Comparison of ENCODE assay signal across 25 cellular contexts in the genomic region with DNA sequence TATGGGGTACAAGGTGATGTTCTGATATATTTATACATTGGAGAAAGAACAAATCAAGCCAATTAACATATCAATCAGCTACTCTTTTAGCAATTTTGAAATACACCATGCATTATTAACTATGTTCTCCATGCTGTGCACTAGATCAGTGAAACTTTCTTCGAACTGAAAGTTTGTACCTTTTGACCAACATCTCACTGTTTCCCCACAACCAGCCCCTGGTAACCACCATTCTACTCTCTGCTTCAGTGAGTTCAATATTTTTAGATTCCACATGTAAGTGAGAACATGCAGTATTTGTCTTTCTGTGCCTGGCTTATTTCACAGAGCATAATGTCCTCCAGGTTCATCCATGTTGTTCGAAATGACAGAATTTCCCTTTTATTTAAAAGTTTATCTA.
"Had no signal": no experiment of that assay in that cellular context is flagged by ENCODE, and none has a peak within 500 bp of the region (broad histone marks: within the 10 kb centered on the region; RNA-seq: fewer than 3 reads in every experiment).

No MANE protein-coding gene starts in this region.

- H3K27ac Mint-ChIP-seq: mesothelial cell of epicardium; naive thymus-derived CD4-positive, alpha-beta T cell; natural killer cell treated with Interleukin-12 subunit alpha and Interleukin-12 subunit beta and Interleukin-15 and Interleukin-18, amount 100 ng/mL, for 72 hours; stimulated activated effector memory CD8-positive, alpha-beta T cell treated with anti-CD3 and anti-CD28 coated beads, Interleukin-12 subunit alpha, Interleukin-12 subunit beta, amount 100 ng/mL, for 72 hours; stimulated activated naive CD8-positive, alpha-beta T cell treated with anti-CD3 and anti-CD28 coated beads, Interleukin-15, Interleukin-2, amounts not matched to agents 100 ng/mL and 50 ng/mL, for 24 hours had no signal

- DNase-seq: islet precursor cell; left ventricle myocardium inferior; mesendoderm; naive thymus-derived CD4-positive, alpha-beta T cell; ovary; retina; right cardiac atrium; sigmoid colon; small intestine; spleen; stimulated activated CD4-positive, alpha-beta T cell treated with anti-CD3 and anti-CD28 coated beads, Interleukin-4, amount 100 ng/mL, for 24 hours; stimulated activated naive CD4-positive, alpha-beta T cell; tibial artery; trophoblast cell; upper lobe of right lung had no signal

- H3K36me3 Mint-ChIP-seq: mesothelial cell of epicardium; naive thymus-derived CD4-positive, alpha-beta T cell; natural killer cell treated with Interleukin-12 subunit alpha and Interleukin-12 subunit beta and Interleukin-15 and Interleukin-18, amount 100 ng/mL, for 72 hours; stimulated activated effector memory CD8-positive, alpha-beta T cell treated with anti-CD3 and anti-CD28 coated beads, Interleukin-12 subunit alpha, Interleukin-12 subunit beta, amount 100 ng/mL, for 72 hours had no signal

- H3K27me3 Mint-ChIP-seq: naive thymus-derived CD4-positive, alpha-beta T cell; natural killer cell treated with Interleukin-12 subunit alpha and Interleukin-12 subunit beta and Interleukin-15 and Interleukin-18, amount 100 ng/mL, for 72 hours; stimulated activated naive CD8-positive, alpha-beta T cell treated with anti-CD3 and anti-CD28 coated beads, Interleukin-15, Interleukin-2, amounts not matched to agents 100 ng/mL and 50 ng/mL, for 24 hours had no signal

- H3K79me2 ChIP-seq: hepatocyte had no signal

- H3K27me3 ChIP-seq: hepatocyte, ovary, sigmoid colon, spleen, suprapubic skin, tibial artery, upper lobe of right lung had no signal

- H3K4me3 ChIP-seq: hepatocyte, left ventricle myocardium inferior, lung, ovary, prostate gland, sigmoid colon, spleen, suprapubic skin, thoracic aorta, tibial artery, upper lobe of right lung had no signal

- H3K4me1 Mint-ChIP-seq: mesothelial cell of epicardium; naive thymus-derived CD4-positive, alpha-beta T cell; stimulated activated effector memory CD8-positive, alpha-beta T cell treated with anti-CD3 and anti-CD28 coated beads, Interleukin-12 subunit alpha, Interleukin-12 subunit beta, amount 100 ng/mL, for 72 hours had no signal

- H2AFZ ChIP-seq: hepatocyte had no signal

- H3K27ac ChIP-seq: hepatocyte, left ventricle myocardium inferior, ovary, prostate gland, sigmoid colon, spleen, suprapubic skin, thoracic aorta, tibial artery, upper lobe of right lung had no signal

- H3K4me3 Mint-ChIP-seq: mesothelial cell of epicardium; naive thymus-derived CD4-positive, alpha-beta T cell; natural killer cell treated with Interleukin-12 subunit alpha and Interleukin-12 subunit beta and Interleukin-15 and Interleukin-18, amount 100 ng/mL, for 72 hours; stimulated activated effector memory CD8-positive, alpha-beta T cell treated with anti-CD3 and anti-CD28 coated beads, Interleukin-12 subunit alpha, Interleukin-12 subunit beta, amount 100 ng/mL, for 72 hours; stimulated activated naive CD8-positive, alpha-beta T cell treated with anti-CD3 and anti-CD28 coated beads, Interleukin-15, Interleukin-2, amounts not matched to agents 100 ng/mL and 50 ng/mL, for 24 hours had no signal

- H3K9me3 Mint-ChIP-seq: stimulated activated effector memory CD8-positive, alpha-beta T cell treated with anti-CD3 and anti-CD28 coated beads, Interleukin-12 subunit alpha, Interleukin-12 subunit beta, amount 100 ng/mL, for 72 hours; stimulated activated naive CD8-positive, alpha-beta T cell treated with anti-CD3 and anti-CD28 coated beads, Interleukin-15, Interleukin-2, amounts not matched to agents 100 ng/mL and 50 ng/mL, for 24 hours had no signal

- ATAC-seq: naive thymus-derived CD4-positive, alpha-beta T cell; natural killer cell treated with Interleukin-12 subunit alpha and Interleukin-12 subunit beta and Interleukin-15 and Interleukin-18, amount 100 ng/mL, for 72 hours; right cardiac atrium; stimulated activated effector memory CD8-positive, alpha-beta T cell treated with anti-CD3 and anti-CD28 coated beads, Interleukin-12 subunit alpha, Interleukin-12 subunit beta, amount 100 ng/mL, for 72 hours; upper lobe of right lung had no signal

- FAIRE-seq: small intestine, urothelium cell line had no signal

- H3K4me2 ChIP-seq: hepatocyte had no signal

- H3K9me3 ChIP-seq: ovary, prostate gland, sigmoid colon, suprapubic skin, thoracic aorta, tibial artery, upper lobe of right lung had no signal

- H3K4me1 ChIP-seq: left ventricle myocardium inferior, prostate gland, sigmoid colon, spleen, suprapubic skin, tibial artery, upper lobe of right lung had no signal

- H3K36me3 ChIP-seq: left ventricle myocardium inferior, ovary, prostate gland, sigmoid colon, spleen, suprapubic skin, thoracic aorta, tibial artery, upper lobe of right lung had no signal
